In genomic region chr2:17804358-17804757, GRCh38 we compare ENCODE assay signal across 15 cellular contexts. TPM values are rescaled to one million over a fixed set of nuclear protein-coding genes. Genes with fewer than 3 reads are reported as not detected.
DNase-seq lines count a peak whose midpoint lies in the region; ATAC-seq and TF ChIP-seq lines count a peak whose summit lies in the region.
"Had no signal": no experiment of that assay in that cellular context is flagged by ENCODE, and none has a peak within 500 bp of the region (broad histone marks: within the 10 kb centered on the region; RNA-seq: fewer than 3 reads in every experiment).

No MANE protein-coding gene starts in this region.

- no peaks in the 10 kb centered on the region for H3K36me3 ChIP-seq in BLaER1 treated with 17β-estradiol and CSF1 and Interleukin-3, amounts not matched to agents 10 nM and 100 nM
- H3K36me3 ChIP-seq in gastrocnemius medialis = no peaks in the 10 kb centered on the region

- H3K4me1 ChIP-seq in BLaER1 treated with 17β-estradiol and CSF1 and Interleukin-3, amounts not matched to agents 10 nM and 100 nM = peaks cover 75 to 99% (median 96%) of the 10 kb centered on the region in 10 experiments
- H3K4me1 ChIP-seq in gastrocnemius medialis = peaks cover 0 to 7% of the 10 kb centered on the region in 2 donors

- no peaks in the 10 kb centered on the region for H4K20me1 ChIP-seq in BLaER1 treated with 17β-estradiol and CSF1 and Interleukin-3, amounts not matched to agents 10 nM and 100 nM

- H3K4me2 ChIP-seq in BLaER1 treated with 17β-estradiol and CSF1 and Interleukin-3, amounts not matched to agents 10 nM and 100 nM = peak overlapping the region; percentile 77 to 94 (median 86)
- H3K4me2 ChIP-seq: KMS-11 had no signal

- H3K4me3 ChIP-seq in BLaER1 treated with 17β-estradiol and CSF1 and Interleukin-3, amounts not matched to agents 10 nM and 100 nM = peak overlapping the region in 7 of 10 experiments; percentile 19 to 45 (median 31); a peak in 11 of 20 replicates
- H3K4me3 ChIP-seq in NB4 (ENCODE audit: low read depth, low read length) = no peak overlapping the region
- no peak overlapping the region for H3K4me3 ChIP-seq in gastrocnemius medialis

- no peak for TF ChIP-seq CTCF in NB4 (IDR thresholded peaks at IDR 0.05; ENCODE audit: low read depth, low read length)
- TF ChIP-seq CTCF in gastrocnemius medialis (IDR thresholded peaks at IDR 0.05 in 4 of 5, conservative IDR thresholded peaks at IDR 0.05 in 1 of 5) = no peak

- TF ChIP-seq POLR2A in NB4 (IDR thresholded peaks at IDR 0.05; ENCODE audit: extremely low read depth, insufficient read length) (no peak), gastrocnemius medialis (IDR thresholded peaks at IDR 0.05) (no peak)

- intact Hi-C loops in gastrocnemius medialis (cut with DNase I; ENCODE audit: low total_unique reads) = no loop called here

- no peaks in the 10 kb centered on the region for H3K27me3 ChIP-seq in BLaER1 treated with 17β-estradiol and CSF1 and Interleukin-3, amounts not matched to agents 10 nM and 100 nM
- H3K27me3 ChIP-seq in gastrocnemius medialis = no peaks in the 10 kb centered on the region

- ATAC-seq in GM19395 (IDR thresholded peaks at IDR 0.05; ENCODE audit: unreplicated experiment) (peak; percentile 56), HG02973 (IDR thresholded peaks at IDR 0.05; ENCODE audit: unreplicated experiment) (peak; percentile 59), gastrocnemius medialis (no peak)
- ATAC-seq: esophagus mucosa, Panc1, sciatic nerve had no signal

- H3K27ac ChIP-seq in BLaER1 treated with 17β-estradiol and CSF1 and Interleukin-3, amounts not matched to agents 10 nM and 100 nM = peak overlapping the region; percentile 66 to 100 (median 99)
- no peak overlapping the region for H3K27ac ChIP-seq in gastrocnemius medialis
- H3K27ac ChIP-seq: KMS-11 had no signal

- peak overlapping the region; percentile 28 to 95 (median 89); a peak in 21 of 22 replicates for H3K9ac ChIP-seq in BLaER1 treated with 17β-estradiol and CSF1 and Interleukin-3, amounts not matched to agents 10 nM and 100 nM
- H3K9ac ChIP-seq: KMS-11 had no signal

- H3K9me3 ChIP-seq in BLaER1 treated with 17β-estradiol and CSF1 and Interleukin-3, amounts not matched to agents 10 nM and 100 nM (replicated peaks in 1 of 11) = peaks cover 0 to 16% (median 0%) of the 10 kb centered on the region in 11 experiments; a peak in 4 of 22 replicates
- H3K9me3 ChIP-seq in gastrocnemius medialis = no peaks in the 10 kb centered on the region

- in situ Hi-C loops in gastrocnemius medialis (cut with MboI; ENCODE audit: low sequenced_read_pairs in 4 of 4) = no loop called here

- DNase-seq in NB4 (ENCODE audit: low read depth) = peak; percentile 72
- DNase-seq in NCI-H2081 (lab: John Stamatoyannopoulos, UW) = no peak
- DNase-seq in gastrocnemius medialis = no peak
- no peak for DNase-seq in mucosa of gallbladder (ENCODE audit: low spot score)
- no peak for DNase-seq in iPS-NIHi7 (ENCODE audit: extremely low spot score)
- DNase-seq: activated CD4-positive, alpha-beta T cell treated with anti-CD3 and anti-CD28 coated beads, Interleukin-2, amount 10 ng/mL, durations not matched to agents 24 days and 14 days; stimulated activated naive CD4-positive, alpha-beta T cell treated with Interleukin-2 at 50 U/mL for 16 hours had no signal

RNA-seq across cellular contexts. Expression of gene MSGN1, which starts 11.9 kb away (rescaled TPM):
- not detected for total RNA-seq in gastrocnemius medialis
- not detected for total RNA-seq in mucosa of gallbladder
- total RNA-seq: activated CD4-positive, alpha-beta T cell treated with anti-CD3 and anti-CD28 coated beads, Interleukin-2, amount 10 ng/mL, durations not matched to agents 24 days and 14 days; esophagus mucosa; liver; sciatic nerve had no signal

RNA-seq across cellular contexts. Expression of gene GEN1, which starts 50.4 kb away (rescaled TPM):
- total RNA-seq in gastrocnemius medialis (1 to 10 TPM in 3 of 4 donors, under 1 TPM in 1; 0.31 to 8.7 (median 2.3) TPM), mucosa of gallbladder (8.6 TPM)

RNA-seq across cellular contexts. Expression of gene SMC6, which starts 50.7 kb away (rescaled TPM):
- total RNA-seq in gastrocnemius medialis (10 to 100 TPM in 2 of 4 donors, 1 to 10 TPM in 2; 7.5 to 11.0 (median 9.6) TPM), mucosa of gallbladder (13.9 TPM)

Comparison
In these comparisons a context has a peak if more than half of its experiments do, and no peak if none do; other contexts are left out.
1. H3K27ac ChIP-seq: peak in BLaER1 treated with 17β-estradiol and CSF1 and Interleukin-3, amounts not matched to agents 10 nM and 100 nM (11 of 11); none in gastrocnemius medialis (0 of 4).
2. H3K4me3 ChIP-seq: peak in BLaER1 treated with 17β-estradiol and CSF1 and Interleukin-3, amounts not matched to agents 10 nM and 100 nM (7 of 10); none in NB4 (single experiment) and gastrocnemius medialis (0 of 4).
3. ATAC-seq: peak in GM19395 (single experiment) and HG02973 (single experiment); none in gastrocnemius medialis (0 of 2).